In the genomic region with DNA sequence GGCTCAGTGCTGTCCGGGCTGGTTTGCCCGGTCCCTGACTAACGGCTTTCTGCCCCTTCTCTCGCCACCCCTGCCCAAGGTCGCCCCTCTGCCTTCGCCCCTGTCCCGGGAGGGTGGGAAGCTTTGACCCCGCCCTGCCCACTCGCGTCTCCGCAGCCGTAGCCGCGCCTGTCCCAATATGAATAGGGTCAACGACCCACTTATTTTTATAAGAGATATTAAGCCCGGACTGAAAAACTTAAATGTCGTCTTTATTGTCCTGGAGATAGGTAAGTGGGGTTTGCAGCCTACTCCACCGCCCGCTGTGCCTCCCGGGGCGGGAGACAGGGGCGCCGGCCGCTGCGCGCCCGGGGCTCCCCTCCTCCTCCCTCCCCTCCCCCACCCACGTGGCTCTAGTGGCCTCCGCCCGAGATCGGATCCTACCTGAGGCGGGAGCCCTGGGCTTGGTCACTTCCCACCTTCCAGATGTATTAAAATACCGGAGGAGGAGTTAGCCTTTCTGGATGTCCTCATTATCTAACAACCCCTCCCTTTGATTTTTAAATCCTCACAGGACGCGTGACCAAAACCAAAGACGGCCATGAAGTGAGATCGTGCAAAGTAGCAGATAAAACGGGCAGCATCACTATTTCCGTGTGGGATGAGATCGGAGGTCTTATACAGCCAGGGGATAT, we compare ENCODE assay signal across 8 cellular contexts. TPM values are rescaled to one million over a fixed set of nuclear protein-coding genes. Genes with fewer than 3 reads are reported as not detected.
DNase-seq lines count a peak whose midpoint lies in the region; ATAC-seq and TF ChIP-seq lines count a peak whose summit lies in the region.

No MANE protein-coding gene starts in this region.

- H3K4me3 Mint-ChIP-seq in activated naive CD8-positive, alpha-beta T cell, result peak overlapping the region; percentile 98

- H3K27ac ChIP-seq in SK-N-MC (no peak overlapping the region), right atrium auricular region (peak overlapping the region; percentile 92 to 95), gastrocnemius medialis (peak overlapping the region; percentile 86 to 97 (median 92))

- H3K27me3 ChIP-seq in right atrium auricular region (no peaks in the 10 kb centered on the region), gastrocnemius medialis (no peaks in the 10 kb centered on the region)

- in situ Hi-C loops in gastrocnemius medialis (cut with MboI; ENCODE audit: low sequenced_read_pairs in 4 of 4), result loop anchor here in 2 of 4 donors (25.0 kb wide), 2 partner anchors 516 to 666 kb away; partner anchors contain the start of genes STAT1 (in 2 of the 2) and STAT4 (in 1 of the 2)

- no peak for TF ChIP-seq CTCF in right atrium auricular region (IDR thresholded peaks at IDR 0.05)
- no peak for TF ChIP-seq CTCF in gastrocnemius medialis (IDR thresholded peaks at IDR 0.05 in 4 of 5, conservative IDR thresholded peaks at IDR 0.05 in 1 of 5)

- H3K36me3 Mint-ChIP-seq in activated naive CD8-positive, alpha-beta T cell, result peaks cover 17% of the 10 kb centered on the region

- ATAC-seq in HG03097 (IDR thresholded peaks at IDR 0.05; ENCODE audit: low FRiP score, unreplicated experiment) (peak; percentile 1), gastrocnemius medialis (peak; percentile 29 to 54)

- no peaks in the 10 kb centered on the region for H3K9me3 ChIP-seq in SK-N-MC (ENCODE audit: low read depth, low read length)
- no peaks in the 10 kb centered on the region for H3K9me3 ChIP-seq in right atrium auricular region
- H3K9me3 ChIP-seq in gastrocnemius medialis, result no peaks in the 10 kb centered on the region

- H3K36me3 ChIP-seq in SK-N-MC (ENCODE audit: insufficient read depth, low read length), result peaks cover 17% of the 10 kb centered on the region
- H3K36me3 ChIP-seq in right atrium auricular region, result no peaks in the 10 kb centered on the region
- H3K36me3 ChIP-seq in gastrocnemius medialis, result peaks cover 0 to 16% of the 10 kb centered on the region in 2 donors

- intact Hi-C loops in gastrocnemius medialis (cut with DNase I; ENCODE audit: low total_unique reads), result loop anchor here (1.0 to 10.0 kb wide), 4 partner anchors 514 to 1034 kb away; partner anchors contain the start of genes GLS and NAB1

- no peaks in the 10 kb centered on the region for H3K9me3 Mint-ChIP-seq in activated naive CD8-positive, alpha-beta T cell (ENCODE audit: low read depth)

- peak overlapping the region; percentile 90 for H3K9ac ChIP-seq in SK-N-MC (ENCODE audit: insufficient read length)

- DNase-seq in SKM-1 treated with dmso at 0.1 percent for 144 hours (lab: John Stamatoyannopoulos, UW; ENCODE audit: unreplicated experiment), result peak; percentile 26
- no peak for DNase-seq in SKM-1 (lab: John Stamatoyannopoulos, UW; ENCODE audit: unreplicated experiment)
- no peak for DNase-seq in SK-N-MC (ENCODE audit: low read depth, low spot score)
- DNase-seq in right atrium auricular region (ENCODE audit: low spot score), result no peak
- DNase-seq in gastrocnemius medialis, result peak; percentile 35 to 57
- no peak for DNase-seq in NCI-H2029 (lab: John Stamatoyannopoulos, UW)

- H3K27me3 Mint-ChIP-seq in activated naive CD8-positive, alpha-beta T cell, result no peaks in the 10 kb centered on the region

- peak overlapping the region; percentile 99 for H3K27ac Mint-ChIP-seq in activated naive CD8-positive, alpha-beta T cell

- TF ChIP-seq POLR2A in gastrocnemius medialis (IDR thresholded peaks at IDR 0.05), result no peak

- H3K4me1 ChIP-seq in right atrium auricular region (peaks cover 0 to 6% of the 10 kb centered on the region in 2 donors), gastrocnemius medialis (peaks cover 3 to 25% of the 10 kb centered on the region in 2 donors)

- H3K4me3 ChIP-seq in SK-N-MC (peak overlapping the region; percentile 92), right atrium auricular region (peak overlapping the region; percentile 62 to 66), gastrocnemius medialis (peak overlapping the region; percentile 68 to 87 (median 78))

- H3K4me1 Mint-ChIP-seq in activated naive CD8-positive, alpha-beta T cell (ENCODE audit: low read depth), result peaks cover 66% of the 10 kb centered on the region

RNA-seq across cellular contexts. Expression of gene NABP1, which starts 0.6 kb away (rescaled TPM):
- total RNA-seq in right atrium auricular region (1 to 10 TPM; 2.2 to 6.0 TPM), gastrocnemius medialis (1 to 10 TPM in 3 of 4 donors, under 1 TPM in 1; 0.63 to 5.5 (median 4.0) TPM)

Comparison
In these comparisons a context has a peak if more than half of its experiments do, and no peak if none do; other contexts are left out.
1. DNase-seq: peak in SKM-1 treated with dmso at 0.1 percent for 144 hours (single experiment) and gastrocnemius medialis (2 of 2); none in SKM-1 (single experiment), SK-N-MC (single experiment), right atrium auricular region (single experiment) and NCI-H2029 (single experiment).
2. Peak in every context shown above with its lines, with median percentiles within 50 percentile points of each other: H3K4me3 ChIP-seq.